ENCODE assay signal across 9 cellular contexts in genomic region chr15:40048155-40048792, GRCh38. TPM values are rescaled to one million over a fixed set of nuclear protein-coding genes. Genes with fewer than 3 reads are reported as not detected.
A peak's percentile ranks its signal among the peaks of the same experiment; 100 is the strongest.
DNase-seq lines count a peak whose midpoint lies in the region; ATAC-seq lines count a peak whose summit lies in the region.
"Had no signal": no experiment of that assay in that cellular context is flagged by ENCODE, and none has a peak within 500 bp of the region (broad histone marks: within the 10 kb centered on the region; RNA-seq: fewer than 3 reads in every experiment).

No MANE protein-coding gene starts in this region.

- H3K27me3 ChIP-seq in right cardiac atrium (ENCODE audit: control insufficient read depth, insufficient read depth), result no peaks in the 10 kb centered on the region
- H3K27me3 ChIP-seq in thymus (ENCODE audit: control insufficient read depth, insufficient read depth), result no peaks in the 10 kb centered on the region
- H3K27me3 ChIP-seq in MG63, result no peaks in the 10 kb centered on the region

- intact Hi-C loops in right cardiac atrium (cut with DNase I), result loop anchor here (5.0 to 10.0 kb wide), 5 partner anchors 54 to 227 kb away; partner anchors contain the start of gene BMF (in 2 of the 4)

- H3K27ac ChIP-seq in right cardiac atrium (ENCODE audit: low read length) (peak overlapping the region; percentile 19), thymus (ENCODE audit: low read depth) (peak overlapping the region; percentile 97)

- H3K4me3 ChIP-seq in right cardiac atrium (ENCODE audit: low read length) (no peak overlapping the region), thymus (ENCODE audit: low read length) (peak overlapping the region; percentile 12), MG63 (no peak overlapping the region)

- H3K27ac Mint-ChIP-seq in T-helper 1 cell treated with Interleukin-12 subunit alpha and Interleukin-12 subunit beta and Interleukin-4 antibody, amounts not matched to agents 30 μg/mL and 1 μg/mL, for 36 hours, result peak overlapping the region; percentile 96

- 54% methylated on average over 10 of the region's 10 CpGs for WGBS in right cardiac atrium
- 21% methylated on average over 10 of the region's 10 CpGs for WGBS in thymus

- ATAC-seq in right cardiac atrium (no peak), HG02885 (IDR thresholded peaks at IDR 0.05; ENCODE audit: poor library complexity, unreplicated experiment) (no peak)

- H3K9me3 Mint-ChIP-seq in T-helper 1 cell treated with Interleukin-12 subunit alpha and Interleukin-12 subunit beta and Interleukin-4 antibody, amounts not matched to agents 30 μg/mL and 1 μg/mL, for 36 hours, result no peaks in the 10 kb centered on the region

- no peaks in the 10 kb centered on the region for H3K27me3 Mint-ChIP-seq in T-helper 1 cell treated with Interleukin-12 subunit alpha and Interleukin-12 subunit beta and Interleukin-4 antibody, amounts not matched to agents 30 μg/mL and 1 μg/mL, for 36 hours (ENCODE audit: low read depth)

- peak overlapping the region; percentile 65 for H3K4me3 Mint-ChIP-seq in T-helper 1 cell treated with Interleukin-12 subunit alpha and Interleukin-12 subunit beta and Interleukin-4 antibody, amounts not matched to agents 30 μg/mL and 1 μg/mL, for 36 hours

- peak; percentile 15 for DNase-seq in activated effector memory CD4-positive, alpha-beta T cell treated with Interleukin-2 at 50 U/mL for 16 hours
- no peak for DNase-seq in activated effector memory CD4-positive, alpha-beta T cell treated with anti-CD3 and anti-CD28 coated beads, Interleukin-2, amount 50 U/mL, for 16 hours
- DNase-seq in right cardiac atrium, result peak in 2 of 3 donors; percentile 53 to 56
- no peak for DNase-seq in MG63
- no peak for DNase-seq in NCI-H2196 (lab: John Stamatoyannopoulos, UW; ENCODE audit: unreplicated experiment)
- DNase-seq: NCI-H1930 had no signal

- H3K9me3 ChIP-seq in right cardiac atrium (ENCODE audit: control insufficient read depth, low read length) (no peaks in the 10 kb centered on the region), thymus (ENCODE audit: control insufficient read depth) (peaks cover 2% of the 10 kb centered on the region), MG63 (no peaks in the 10 kb centered on the region)

- peaks cover 16% of the 10 kb centered on the region for H3K36me3 Mint-ChIP-seq in T-helper 1 cell treated with Interleukin-12 subunit alpha and Interleukin-12 subunit beta and Interleukin-4 antibody, amounts not matched to agents 30 μg/mL and 1 μg/mL, for 36 hours (ENCODE audit: low read depth)

- H3K4me1 ChIP-seq in right cardiac atrium (ENCODE audit: control insufficient read depth, insufficient read depth, low read length) (peaks cover 9% of the 10 kb centered on the region), thymus (ENCODE audit: control insufficient read depth, insufficient read depth, low read length) (peaks cover 75% of the 10 kb centered on the region)

- H3K36me3 ChIP-seq in thymus (ENCODE audit: control insufficient read depth, insufficient read depth), result peaks cover 7% of the 10 kb centered on the region
- no peaks in the 10 kb centered on the region for H3K36me3 ChIP-seq in MG63

- H3K4me1 Mint-ChIP-seq in T-helper 1 cell treated with Interleukin-12 subunit alpha and Interleukin-12 subunit beta and Interleukin-4 antibody, amounts not matched to agents 30 μg/mL and 1 μg/mL, for 36 hours (ENCODE audit: low read depth), result peaks cover 62% of the 10 kb centered on the region

RNA-seq across cellular contexts. Expression of gene SRP14, which starts 9.3 kb away (rescaled TPM):
- total RNA-seq in right cardiac atrium, result 100 to 1,000 TPM; 184 to 229 (median 210) TPM
- polyA plus RNA-seq in right cardiac atrium (574 TPM), thymus (522 TPM)
- 134 and 205 TPM in 2 replicates for total RNA-seq in MG63 (2014; rRNA removed; shearing (Covaris generic); ENCODE audit: low replicate concordance)

Comparison
In these comparisons a context has a peak if more than half of its experiments do, and no peak if none do; other contexts are left out.
1. DNase-seq: peak in activated effector memory CD4-positive, alpha-beta T cell treated with Interleukin-2 at 50 U/mL for 16 hours (single experiment) and right cardiac atrium (2 of 3); none in activated effector memory CD4-positive, alpha-beta T cell treated with anti-CD3 and anti-CD28 coated beads, Interleukin-2, amount 50 U/mL, for 16 hours (single experiment), MG63 (single experiment) and NCI-H2196 (single experiment).